In the genomic region with DNA sequence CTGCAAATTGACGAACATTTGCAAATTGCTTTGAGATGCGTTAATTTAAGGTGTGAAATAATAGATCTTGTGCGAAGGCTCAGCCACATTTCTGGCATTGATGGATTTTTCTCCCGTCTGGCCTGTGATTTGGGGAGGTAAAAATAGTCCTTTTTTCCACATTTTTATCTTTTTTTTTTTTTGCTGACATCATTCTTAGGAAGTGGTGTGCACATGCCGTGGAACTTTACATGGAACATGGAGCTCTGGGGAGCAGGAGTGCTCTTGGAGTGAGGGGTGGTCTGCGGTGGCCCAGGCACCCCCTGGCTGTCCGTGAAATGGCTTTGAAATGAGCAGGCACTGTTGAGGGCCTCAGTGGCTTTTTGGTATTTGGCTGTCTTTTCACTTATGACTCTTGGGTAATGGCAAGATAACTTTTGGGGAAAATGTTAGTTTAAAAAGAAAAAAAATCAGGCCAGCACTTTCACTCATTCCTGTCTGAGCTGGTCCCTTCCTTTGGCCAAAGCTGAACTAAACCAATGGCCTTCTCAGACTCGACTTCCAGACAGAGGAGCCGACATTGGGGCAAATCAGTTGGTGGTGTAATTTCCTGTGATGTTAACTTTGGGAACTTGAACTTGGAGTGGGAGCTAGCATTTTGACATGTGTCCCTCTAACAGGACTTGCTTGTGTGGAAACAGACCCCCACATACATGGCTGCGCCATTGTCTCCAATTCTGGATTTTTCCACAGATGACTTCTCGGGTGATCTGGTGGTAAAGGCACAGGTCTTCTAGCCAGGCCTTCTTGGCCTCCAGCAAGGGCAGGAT, we compare ENCODE assay signal across 11 cellular contexts. TPM values are rescaled to one million over a fixed set of nuclear protein-coding genes. Genes with fewer than 3 reads are reported as not detected.
DNase-seq lines count a peak whose midpoint lies in the region; ATAC-seq and TF ChIP-seq lines count a peak whose summit lies in the region.
"Had no signal": no experiment of that assay in that cellular context is flagged by ENCODE, and none has a peak within 500 bp of the region (broad histone marks: within the 10 kb centered on the region; RNA-seq: fewer than 3 reads in every experiment).

No MANE protein-coding gene starts in this region.

- H3K4me3 ChIP-seq in stomach smooth muscle (ENCODE audit: low read length in 2 of 2), result peak overlapping the region in 1 of 2 donors; percentile 29
- H3K4me3 ChIP-seq: gastrocnemius medialis had no signal

- peaks cover 47% of the 10 kb centered on the region for H3K4me1 ChIP-seq in stomach smooth muscle (ENCODE audit: control insufficient read depth, insufficient read depth, low read length)

- H3K9ac ChIP-seq in stomach smooth muscle (ENCODE audit: low read length in 2 of 2), result peak overlapping the region in 1 of 2 donors; percentile 11

- H3K27me3 Mint-ChIP-seq in HFFc6 (ENCODE audit: insufficient read depth) (peaks cover 4% of the 10 kb centered on the region), brain (peaks cover 7% of the 10 kb centered on the region), memory B cell (no peaks in the 10 kb centered on the region)

- DNase-seq in HFFc6 (no peak), memory B cell (ENCODE audit: low spot score in 2 of 2) (no peak), CD1c-positive myeloid dendritic cell (ENCODE audit: extremely low spot score) (no peak), NAMALWA (ENCODE audit: low spot score) (no peak)
- no peak for DNase-seq in NK-92 treated with Interleukin-12 subunit alpha and Interleukin-12 subunit beta, amount 100 ng/mL, for 24 hours (lab: John Stamatoyannopoulos, UW)
- DNase-seq: activated T-cell treated with anti-CD3 and anti-CD28 coated beads for 4 hours, gastrocnemius medialis had no signal

- H3K4me1 Mint-ChIP-seq in HFFc6 (ENCODE audit: low read depth) (peaks cover 81% of the 10 kb centered on the region), brain (peaks cover 91% of the 10 kb centered on the region), memory B cell (peaks cover 60% of the 10 kb centered on the region)

- H3K9me3 ChIP-seq in stomach smooth muscle (ENCODE audit: control insufficient read depth in 2 of 2, low read length in 2 of 2), result no peaks in the 10 kb centered on the region
- H3K9me3 ChIP-seq: gastrocnemius medialis had no signal

- no peaks in the 10 kb centered on the region for H3K36me3 ChIP-seq in stomach smooth muscle (ENCODE audit: control insufficient read depth in 2 of 2, insufficient read depth in 2 of 2, low read length in 2 of 2)
- H3K36me3 ChIP-seq: gastrocnemius medialis had no signal

- H3K27ac Mint-ChIP-seq in HFFc6, result peak overlapping the region; percentile 90
- peak overlapping the region; percentile 24 to 99 (median 96) for H3K27ac Mint-ChIP-seq in brain
- peak overlapping the region; percentile 89 for H3K27ac Mint-ChIP-seq in memory B cell

- H3K36me3 Mint-ChIP-seq in HFFc6 (ENCODE audit: low read depth) (peaks cover 33% of the 10 kb centered on the region), brain (no peaks in the 10 kb centered on the region), memory B cell (peaks cover 9% of the 10 kb centered on the region)

- H3K27ac ChIP-seq in stomach smooth muscle (ENCODE audit: low read length), result peak overlapping the region; percentile 24

- ATAC-seq in memory B cell (ENCODE audit: low read depth), result no peak
- no peak for ATAC-seq in GM18867 (IDR thresholded peaks at IDR 0.05; ENCODE audit: unreplicated experiment)
- ATAC-seq: gastrocnemius medialis, sciatic nerve had no signal

- H3K9me3 Mint-ChIP-seq in HFFc6, result no peaks in the 10 kb centered on the region
- H3K9me3 Mint-ChIP-seq in brain, result peaks cover 0 to 4% (median 0%) of the 10 kb centered on the region in 5 experiments
- no peaks in the 10 kb centered on the region for H3K9me3 Mint-ChIP-seq in memory B cell

- no peaks in the 10 kb centered on the region for H3K27me3 ChIP-seq in stomach smooth muscle (ENCODE audit: control insufficient read depth in 1 of 2, insufficient read depth in 2 of 2, low read length in 2 of 2)
- H3K27me3 ChIP-seq: gastrocnemius medialis had no signal

- H3K4me3 Mint-ChIP-seq in HFFc6, result peak overlapping the region; percentile 94
- H3K4me3 Mint-ChIP-seq in brain, result peak overlapping the region; percentile 52 to 82 (median 67)
- H3K4me3 Mint-ChIP-seq in memory B cell, result peak overlapping the region; percentile 96

- TF ChIP-seq CTCF in HFFc6 (IDR thresholded peaks at IDR 0.05), result no peak
- TF ChIP-seq CTCF in brain (conservative IDR thresholded peaks at IDR 0.05), result no peak

RNA-seq across cellular contexts. Expression of a gene that starts 4.2 kb away (rescaled TPM):
- 10 to 100 TPM; 66.5 to 81.1 (median 71.4) TPM for total RNA-seq in HFFc6 (2021; fragmentation: NEBNext Ultra II Directional; extraction: Animal tissue kit (Norgen Biotek cat#: 25700))
- polyA plus RNA-seq in brain (ENCODE audit: insufficient read depth, low read depth, low replicate concordance), result 43.2 TPM
